ENCODE assay signal across 2 cellular contexts in genomic region chr20:25012616-25013189, GRCh38.
TF ChIP-seq lines count a peak whose summit lies in the region.

No MANE protein-coding gene starts in this region.

TF ChIP-seq in K562, 482 proteins besides CTCF, POLR2A, EP300 and RAD21:
- TF ChIP-seq HOXB6 (CRISPR knock-in tag; IDR thresholded peaks at IDR 0.05; ENCODE audit: borderline replicate concordance) (no peak), RFX5 (IDR thresholded peaks at IDR 0.05; ENCODE audit: low read depth, low read length) (no peak), MAFF (IDR thresholded peaks at IDR 0.05; ENCODE audit: low read length) (no peak), ZNF224 (CRISPR knock-in tag; IDR thresholded peaks at IDR 0.05) (no peak), ZC3H8 (IDR thresholded peaks at IDR 0.05) (no peak), ATF3 (IDR thresholded peaks at IDR 0.05) (peak; percentile 74), ATF3 (CRISPR knock-in tag; conservative IDR thresholded peaks at IDR 0.05) (no peak), ZKSCAN8 (CRISPR knock-in tag; IDR thresholded peaks at IDR 0.05) (no peak), ZNF408 (CRISPR knock-in tag; IDR thresholded peaks at IDR 0.05; ENCODE audit: low read depth) (no peak), ATF7 (IDR thresholded peaks at IDR 0.05) (peak; percentile 35; the same call in 1 of the 2 replicates), FOXA1 (IDR thresholded peaks at IDR 0.05; ENCODE audit: borderline replicate concordance) (no peak), ZNF175 (CRISPR knock-in tag; IDR thresholded peaks at IDR 0.05; ENCODE audit: low read depth) (no peak), POLR2AphosphoS5 (IDR thresholded peaks at IDR 0.05; ENCODE audit: control insufficient read depth, insufficient read depth, low read depth, low read length) (no peak)
- TF ChIP-seq, protein P1, sequence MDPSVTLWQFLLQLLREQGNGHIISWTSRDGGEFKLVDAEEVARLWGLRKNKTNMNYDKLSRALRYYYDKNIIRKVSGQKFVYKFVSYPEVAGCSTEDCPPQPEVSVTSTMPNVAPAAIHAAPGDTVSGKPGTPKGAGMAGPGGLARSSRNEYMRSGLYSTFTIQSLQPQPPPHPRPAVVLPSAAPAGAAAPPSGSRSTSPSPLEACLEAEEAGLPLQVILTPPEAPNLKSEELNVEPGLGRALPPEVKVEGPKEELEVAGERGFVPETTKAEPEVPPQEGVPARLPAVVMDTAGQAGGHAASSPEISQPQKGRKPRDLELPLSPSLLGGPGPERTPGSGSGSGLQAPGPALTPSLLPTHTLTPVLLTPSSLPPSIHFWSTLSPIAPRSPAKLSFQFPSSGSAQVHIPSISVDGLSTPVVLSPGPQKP (CRISPR knock-in tag; IDR thresholded peaks at IDR 0.05) = no peak

TF ChIP-seq in HepG2, 621 proteins besides CTCF, POLR2A, EP300 and RAD21:
- TF ChIP-seq NRL (CRISPR knock-in tag; IDR thresholded peaks at IDR 0.05; ENCODE audit: borderline replicate concordance) = no peak
- TF ChIP-seq CREB1 (IDR thresholded peaks at IDR 0.05) = peak; percentile 72
- no peak for TF ChIP-seq CREB1 (CRISPR knock-in tag; IDR thresholded peaks at IDR 0.05)
- peak; percentile 96 for TF ChIP-seq ATF7 (IDR thresholded peaks at IDR 0.05)
- TF ChIP-seq ATF7 (CRISPR knock-in tag; IDR thresholded peaks at IDR 0.05) = no peak
- no peak for TF ChIP-seq ZSCAN30 (CRISPR knock-in tag; IDR thresholded peaks at IDR 0.05)
- no peak for TF ChIP-seq ZNF274 (CRISPR knock-in tag; IDR thresholded peaks at IDR 0.05)
- no peak for TF ChIP-seq ZHX2 (IDR thresholded peaks at IDR 0.05; ENCODE audit: low read depth)
- no peak for TF ChIP-seq ZHX2 (CRISPR knock-in tag; IDR thresholded peaks at IDR 0.05; ENCODE audit: borderline replicate concordance)
- no peak for TF ChIP-seq SP4 (CRISPR knock-in tag; IDR thresholded peaks at IDR 0.05)
